ENCODE assay signal across 8 cellular contexts in genomic region chr3:88150771-88151170, GRCh38. TPM values are rescaled to one million over a fixed set of nuclear protein-coding genes. Genes with fewer than 3 reads are reported as not detected.
A peak's percentile ranks its signal among the peaks of the same experiment; 100 is the strongest.
DNase-seq lines count a peak whose midpoint lies in the region; ATAC-seq and FAIRE-seq lines count a peak whose summit lies in the region.

No MANE protein-coding gene starts in this region.

- no peaks in the 10 kb centered on the region for H3K9me3 Mint-ChIP-seq in activated naive CD4-positive, alpha-beta T cell treated with anti-CD3 and anti-CD28 coated beads, Interleukin-2, amount 10 ng/mL, durations not matched to agents 7 days and 5 days
- H3K9me3 Mint-ChIP-seq in activated T-helper 2 cell treated with anti-CD3 and anti-CD28 coated beads, Interferon-gamma antibody, Interleukin-2, Interleukin-4, amounts not matched to agents 10 μg/mL and 5 μg/mL and 100 μg/mL, durations not matched to agents 14 hours and 24 hours and 36 hours: no peaks in the 10 kb centered on the region

- H3K27ac Mint-ChIP-seq in activated naive CD4-positive, alpha-beta T cell treated with anti-CD3 and anti-CD28 coated beads, Interleukin-2, amount 10 ng/mL, durations not matched to agents 7 days and 5 days: peak overlapping the region; percentile 99
- peak overlapping the region; percentile 99 for H3K27ac Mint-ChIP-seq in activated T-helper 2 cell treated with anti-CD3 and anti-CD28 coated beads, Interferon-gamma antibody, Interleukin-2, Interleukin-4, amounts not matched to agents 10 μg/mL and 5 μg/mL and 100 μg/mL, durations not matched to agents 14 hours and 24 hours and 36 hours

- no peaks in the 10 kb centered on the region for H3K9me3 ChIP-seq in thymus (ENCODE audit: control insufficient read depth)

- H3K4me1 ChIP-seq in thymus (ENCODE audit: control insufficient read depth, insufficient read depth, low read length): peaks cover 13% of the 10 kb centered on the region

- H3K4me3 Mint-ChIP-seq in activated naive CD4-positive, alpha-beta T cell treated with anti-CD3 and anti-CD28 coated beads, Interleukin-2, amount 10 ng/mL, durations not matched to agents 7 days and 5 days: peak overlapping the region; percentile 96
- H3K4me3 Mint-ChIP-seq in activated T-helper 2 cell treated with anti-CD3 and anti-CD28 coated beads, Interferon-gamma antibody, Interleukin-2, Interleukin-4, amounts not matched to agents 10 μg/mL and 5 μg/mL and 100 μg/mL, durations not matched to agents 14 hours and 24 hours and 36 hours (ENCODE audit: low read depth): peak overlapping the region; percentile 96

- no peak overlapping the region for H3K27ac ChIP-seq in thymus (ENCODE audit: low read depth)

- under 1% methylated on average over 7 of the region's 7 CpGs for WGBS in thymus

- intact Hi-C loops in activated T-helper 2 cell treated with anti-CD3 and anti-CD28 coated beads, Interferon-gamma antibody, Interleukin-2, Interleukin-4, amounts not matched to agents 10 μg/mL and 5 μg/mL and 100 μg/mL, durations not matched to agents 14 hours and 24 hours and 36 hours (cut with micrococcal nuclease): no loop called here

- peaks cover 27% of the 10 kb centered on the region for H3K36me3 Mint-ChIP-seq in activated naive CD4-positive, alpha-beta T cell treated with anti-CD3 and anti-CD28 coated beads, Interleukin-2, amount 10 ng/mL, durations not matched to agents 7 days and 5 days
- H3K36me3 Mint-ChIP-seq in activated T-helper 2 cell treated with anti-CD3 and anti-CD28 coated beads, Interferon-gamma antibody, Interleukin-2, Interleukin-4, amounts not matched to agents 10 μg/mL and 5 μg/mL and 100 μg/mL, durations not matched to agents 14 hours and 24 hours and 36 hours (ENCODE audit: low read depth): peaks cover 25% of the 10 kb centered on the region

- H3K36me3 ChIP-seq in thymus (ENCODE audit: control insufficient read depth, insufficient read depth): peaks cover 6% of the 10 kb centered on the region

- no peaks in the 10 kb centered on the region for H3K27me3 Mint-ChIP-seq in activated naive CD4-positive, alpha-beta T cell treated with anti-CD3 and anti-CD28 coated beads, Interleukin-2, amount 10 ng/mL, durations not matched to agents 7 days and 5 days
- no peaks in the 10 kb centered on the region for H3K27me3 Mint-ChIP-seq in activated T-helper 2 cell treated with anti-CD3 and anti-CD28 coated beads, Interferon-gamma antibody, Interleukin-2, Interleukin-4, amounts not matched to agents 10 μg/mL and 5 μg/mL and 100 μg/mL, durations not matched to agents 14 hours and 24 hours and 36 hours (ENCODE audit: low read depth)

- peak; percentile 61 for FAIRE-seq in islet of Langerhans (lab: Jason Lieb, UNC)

- peaks cover 49% of the 10 kb centered on the region for H3K4me1 Mint-ChIP-seq in activated naive CD4-positive, alpha-beta T cell treated with anti-CD3 and anti-CD28 coated beads, Interleukin-2, amount 10 ng/mL, durations not matched to agents 7 days and 5 days
- peaks cover 27% of the 10 kb centered on the region for H3K4me1 Mint-ChIP-seq in activated T-helper 2 cell treated with anti-CD3 and anti-CD28 coated beads, Interferon-gamma antibody, Interleukin-2, Interleukin-4, amounts not matched to agents 10 μg/mL and 5 μg/mL and 100 μg/mL, durations not matched to agents 14 hours and 24 hours and 36 hours (ENCODE audit: low read depth)

- no peaks in the 10 kb centered on the region for H3K27me3 ChIP-seq in thymus (ENCODE audit: control insufficient read depth, insufficient read depth)

- CTCF ChIA-PET in activated naive CD4-positive, alpha-beta T cell treated with anti-CD3 and anti-CD28 coated beads, Interleukin-2, amount 10 ng/mL, durations not matched to agents 7 days and 5 days (lab: Charles Lee): no interaction called here

- H3K4me3 ChIP-seq in thymus (ENCODE audit: low read length): peak overlapping the region; percentile 100

- no peak for DNase-seq in activated naive CD4-positive, alpha-beta T cell treated with anti-CD3 and anti-CD28 coated beads, Interleukin-2, amount 10 ng/mL, durations not matched to agents 7 days and 5 days
- no peak for DNase-seq in activated naive CD4-positive, alpha-beta T cell treated with Interleukin-2 at 50 U/mL for 16 hours
- DNase-seq in activated T-helper 2 cell treated with anti-CD3 and anti-CD28 coated beads, Interferon-gamma antibody, Interleukin-2, Interleukin-4, amounts not matched to agents 10 μg/mL and 5 μg/mL and 100 μg/mL, durations not matched to agents 14 hours and 24 hours and 36 hours (ENCODE audit: low spot score): no peak
- no peak for DNase-seq in stimulated activated CD4-positive, alpha-beta T cell treated with anti-CD3 and anti-CD28 coated beads, Interleukin-1b, Interleukin-23, amount 100 ng/mL, for 48 hours

- ATAC-seq in HG02759 (IDR thresholded peaks at IDR 0.05; ENCODE audit: unreplicated experiment) (no peak), HG03045 (IDR thresholded peaks at IDR 0.05; ENCODE audit: unreplicated experiment) (no peak)

RNA-seq across cellular contexts. Expression of gene C3orf38, which starts 1.0 kb away (rescaled TPM):
- 23.1 and 25.4 TPM in 2 replicates for total RNA-seq in activated T-helper 2 cell treated with anti-CD3 and anti-CD28 coated beads, Interferon-gamma antibody, Interleukin-2, Interleukin-4, amounts not matched to agents 10 μg/mL and 5 μg/mL and 100 μg/mL, durations not matched to agents 14 hours and 24 hours and 36 hours
- 16.7 TPM for polyA plus RNA-seq in thymus
